In the genomic region with DNA sequence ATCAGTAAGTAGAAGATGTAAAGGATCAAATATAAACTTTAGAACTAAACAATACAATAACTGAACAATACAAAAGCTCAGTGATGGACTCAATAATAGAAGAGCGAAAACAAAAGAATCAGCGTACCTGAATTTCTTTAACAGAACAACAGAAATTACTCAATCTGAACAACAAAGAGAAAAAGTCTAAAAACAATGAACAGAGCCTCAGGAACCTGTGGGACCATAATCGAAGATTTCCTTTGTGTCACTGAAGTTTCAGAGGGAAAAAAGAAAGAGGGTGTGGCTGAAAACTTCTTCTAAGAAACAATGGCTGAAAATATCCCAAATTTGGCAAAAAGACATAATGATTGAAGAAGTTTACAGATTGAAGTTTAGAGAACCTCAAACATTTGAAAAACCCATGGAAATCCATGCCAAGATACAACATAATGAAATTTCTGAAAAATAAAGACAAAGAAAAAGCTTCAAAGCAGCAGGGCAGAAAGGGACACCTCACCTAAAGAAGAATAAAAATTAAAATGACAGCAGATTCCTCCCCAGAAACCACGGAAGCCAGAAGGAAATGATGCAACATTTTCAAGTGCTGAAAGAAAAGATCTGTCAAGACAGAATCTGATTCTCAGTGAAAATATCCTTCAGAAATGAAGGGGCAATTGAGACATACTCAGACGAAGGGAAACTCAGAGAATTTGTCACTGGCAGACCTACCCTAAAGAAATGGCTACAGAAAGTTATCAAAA, we compare ENCODE assay signal across 9 cellular contexts.
DNase-seq lines count a peak whose midpoint lies in the region; ATAC-seq, FAIRE-seq and TF ChIP-seq lines count a peak whose summit lies in the region.
"Had no signal": no experiment of that assay in that cellular context is flagged by ENCODE, and none has a peak within 500 bp of the region (broad histone marks: within the 10 kb centered on the region; RNA-seq: fewer than 3 reads in every experiment).

No MANE protein-coding gene starts in this region.

- H3K36me3 Mint-ChIP-seq in astrocyte (ENCODE audit: low read depth, unreplicated experiment), result peaks cover 2% of the 10 kb centered on the region
- peaks cover 4% of the 10 kb centered on the region for H3K36me3 Mint-ChIP-seq in natural killer cell treated with Interleukin-12 subunit alpha and Interleukin-12 subunit beta and Interleukin-15 and Interleukin-18, amount 100 ng/mL, for 72 hours
- no peaks in the 10 kb centered on the region for H3K36me3 Mint-ChIP-seq in glutamatergic neuron (ENCODE audit: unreplicated experiment)

- no peaks in the 10 kb centered on the region for H3K27me3 ChIP-seq in astrocyte (ENCODE audit: insufficient read depth, low read length)
- no peaks in the 10 kb centered on the region for H3K27me3 ChIP-seq in sigmoid colon

- H3K4me3 ChIP-seq in astrocyte (ENCODE audit: insufficient read depth, low read depth, low read length) (no peak overlapping the region), sigmoid colon (no peak overlapping the region)

- H3K9ac ChIP-seq in astrocyte (ENCODE audit: low read length), result no peak overlapping the region

- H3K27me3 Mint-ChIP-seq in astrocyte (ENCODE audit: low read depth, unreplicated experiment), result no peaks in the 10 kb centered on the region
- H3K27me3 Mint-ChIP-seq in natural killer cell treated with Interleukin-12 subunit alpha and Interleukin-12 subunit beta and Interleukin-15 and Interleukin-18, amount 100 ng/mL, for 72 hours, result no peaks in the 10 kb centered on the region
- no peaks in the 10 kb centered on the region for H3K27me3 Mint-ChIP-seq in glutamatergic neuron (ENCODE audit: unreplicated experiment)

- no peaks in the 10 kb centered on the region for H3K79me2 ChIP-seq in astrocyte (ENCODE audit: insufficient read depth, low read length)

- TF ChIP-seq CTCF in astrocyte (IDR thresholded peaks at IDR 0.05; ENCODE audit: insufficient read depth, low read depth, low read length) (no peak), sigmoid colon (IDR thresholded peaks at IDR 0.05) (no peak), glutamatergic neuron (IDR thresholded peaks at IDR 0.05; ENCODE audit: partially characterized antibody, unreplicated experiment) (no peak)

- no peak overlapping the region for H3K4me2 ChIP-seq in astrocyte (ENCODE audit: low read length)

- no peaks in the 10 kb centered on the region for H3K4me1 ChIP-seq in astrocyte (ENCODE audit: insufficient read depth, low read length)
- H3K4me1 ChIP-seq in sigmoid colon, result peaks cover 0 to 6% (median 0%) of the 10 kb centered on the region in 4 donors

- H3K4me3 Mint-ChIP-seq in astrocyte (ENCODE audit: unreplicated experiment) (peak overlapping the region; percentile 72), glutamatergic neuron (ENCODE audit: unreplicated experiment) (no peak overlapping the region)
- peak overlapping the region; percentile 71 for H3K4me3 Mint-ChIP-seq in natural killer cell treated with Interleukin-12 subunit alpha and Interleukin-12 subunit beta and Interleukin-15 and Interleukin-18, amount 100 ng/mL, for 72 hours

- H3K9me3 ChIP-seq in astrocyte (ENCODE audit: insufficient read depth, low read depth, low read length), result no peaks in the 10 kb centered on the region
- H3K9me3 ChIP-seq in sigmoid colon, result no peaks in the 10 kb centered on the region

- intact Hi-C loops in sigmoid colon (cut with DNase I), result no loop called here

- no peak for DNase-seq in H54 (ENCODE audit: insufficient read length, low spot score)
- DNase-seq in NOMO-1 (lab: John Stamatoyannopoulos, UW; ENCODE audit: unreplicated experiment in 2 of 2), result peak; percentile 10 to 63
- DNase-seq in astrocyte (ENCODE audit: low read depth), result peak; percentile 13
- DNase-seq in natural killer cell treated with Interleukin-12 subunit alpha and Interleukin-12 subunit beta and Interleukin-15 and Interleukin-18, amount 100 ng/mL, for 72 hours (ENCODE audit: low spot score), result no peak
- DNase-seq in sigmoid colon, result no peak
- no peak for DNase-seq in glutamatergic neuron
- no peak for DNase-seq in NCI-H146 treated with DMSO at 0.1 percent for 48 hours (lab: John Stamatoyannopoulos, UW; ENCODE audit: unreplicated experiment)
- DNase-seq: activated CD4-positive, CD25-positive, alpha-beta regulatory T cell treated with anti-CD3 and anti-CD28 coated beads, Interleukin-2, amount 50 U/mL, for 72 hours; NCI-H774 had no signal

- FAIRE-seq in H54 (lab: Jason Lieb, UNC), result peak; percentile 20
- FAIRE-seq in astrocyte (lab: Jason Lieb, UNC), result no peak

- H3K27ac Mint-ChIP-seq in astrocyte (ENCODE audit: unreplicated experiment) (peak overlapping the region; percentile 96), glutamatergic neuron (ENCODE audit: unreplicated experiment) (no peak overlapping the region)
- H3K27ac Mint-ChIP-seq in natural killer cell treated with Interleukin-12 subunit alpha and Interleukin-12 subunit beta and Interleukin-15 and Interleukin-18, amount 100 ng/mL, for 72 hours, result peak overlapping the region; percentile 61 to 79

- no peak for TF ChIP-seq EP300 in sigmoid colon (IDR thresholded peaks at IDR 0.05)

- peak in 1 of 2 donors; percentile 40 for ATAC-seq in natural killer cell treated with Interleukin-12 subunit alpha and Interleukin-12 subunit beta and Interleukin-15 and Interleukin-18, amount 100 ng/mL, for 72 hours

- no peaks in the 10 kb centered on the region for H4K20me1 ChIP-seq in astrocyte (ENCODE audit: insufficient read depth, low read length)

- H3K9me3 Mint-ChIP-seq in astrocyte (ENCODE audit: unreplicated experiment) (no peaks in the 10 kb centered on the region), glutamatergic neuron (ENCODE audit: unreplicated experiment) (no peaks in the 10 kb centered on the region)
- H3K9me3 Mint-ChIP-seq in natural killer cell treated with Interleukin-12 subunit alpha and Interleukin-12 subunit beta and Interleukin-15 and Interleukin-18, amount 100 ng/mL, for 72 hours, result no peaks in the 10 kb centered on the region

- H3K27ac ChIP-seq in astrocyte (ENCODE audit: low read depth, low read length) (no peak overlapping the region), sigmoid colon (no peak overlapping the region)

- TF ChIP-seq POLR2A in H54 (IDR thresholded peaks at IDR 0.05; ENCODE audit: low read depth, low read length) (no peak), sigmoid colon (IDR thresholded peaks at IDR 0.05) (no peak)

- H3K36me3 ChIP-seq in astrocyte (ENCODE audit: insufficient read depth, low read length) (no peaks in the 10 kb centered on the region), sigmoid colon (no peaks in the 10 kb centered on the region)

- WGBS in sigmoid colon, 2 donors, result 58 to 84% methylated on average over 5 of the region's 5 CpGs

- no peak overlapping the region for H2AFZ ChIP-seq in astrocyte (ENCODE audit: low read depth, low read length)

- H3K4me1 Mint-ChIP-seq in astrocyte (ENCODE audit: low read depth, unreplicated experiment) (peaks cover 18% of the 10 kb centered on the region), glutamatergic neuron (ENCODE audit: low read depth, unreplicated experiment) (peaks cover 7% of the 10 kb centered on the region)
- H3K4me1 Mint-ChIP-seq in natural killer cell treated with Interleukin-12 subunit alpha and Interleukin-12 subunit beta and Interleukin-15 and Interleukin-18, amount 100 ng/mL, for 72 hours (ENCODE audit: low read depth in 2 of 2), result peaks cover 20 to 26% of the 10 kb centered on the region in 2 donors

Comparison
In these comparisons a context has a peak if more than half of its experiments do, and no peak if none do; other contexts are left out.
1. DNase-seq: peak in NOMO-1 (2 of 2) and astrocyte (single experiment); none in H54 (single experiment), natural killer cell treated with Interleukin-12 subunit alpha and Interleukin-12 subunit beta and Interleukin-15 and Interleukin-18, amount 100 ng/mL, for 72 hours (single experiment), sigmoid colon (single experiment), glutamatergic neuron (single experiment) and NCI-H146 treated with DMSO at 0.1 percent for 48 hours (single experiment).